In genomic region chr10:118607768-118608354, GRCh38 we compare ENCODE assay signal across 25 cellular contexts. TPM values are rescaled to one million over a fixed set of nuclear protein-coding genes. Genes with fewer than 3 reads are reported as not detected.
"Had no signal": no experiment of that assay in that cellular context is flagged by ENCODE, and none has a peak within 500 bp of the region (broad histone marks: within the 10 kb centered on the region; RNA-seq: fewer than 3 reads in every experiment).

No MANE protein-coding gene starts in this region.

- H3K4me1 Mint-ChIP-seq: endodermal cell; neural crest cell; stimulated activated memory B cell treated with anti-CD40 and anti-IgM and Interleukin-4, amounts not matched to agents 10 μg/mL and 1 μg/mL and 100 μg/mL, for 72 hours had no signal

- H3K9me3 Mint-ChIP-seq: endodermal cell; neural crest cell; stimulated activated naive CD8-positive, alpha-beta T cell treated with anti-CD3 and anti-CD28 coated beads, Interleukin-15, Interleukin-2, amounts not matched to agents 100 ng/mL and 50 ng/mL, for 24 hours had no signal

- ATAC-seq: heart left ventricle; left colon; naive thymus-derived CD4-positive, alpha-beta T cell; psoas muscle; right lobe of liver; stimulated activated memory B cell treated with anti-CD40 and anti-IgM and Interleukin-4, amounts not matched to agents 10 μg/mL and 1 μg/mL and 100 μg/mL, for 72 hours; upper lobe of right lung had no signal

- H3K36me3 Mint-ChIP-seq: naive thymus-derived CD4-positive, alpha-beta T cell; stimulated activated memory B cell treated with anti-CD40 and anti-IgM and Interleukin-4, amounts not matched to agents 10 μg/mL and 1 μg/mL and 100 μg/mL, for 72 hours had no signal

- DNase-seq: effector CD4-positive, alpha-beta T cell; endodermal cell; erythroblast; foreskin melanocyte; heart left ventricle; hippocampal formation; left colon; naive thymus-derived CD4-positive, alpha-beta T cell; psoas muscle; retina; right lobe of liver; stimulated activated CD4-positive, alpha-beta T cell treated with anti-CD3 and anti-CD28 coated beads, Interleukin-4, amount 100 ng/mL, for 1 hour; stimulated activated CD8-positive, alpha-beta memory T cell treated with anti-CD3 and anti-CD28 coated beads, Interleukin-4, amount 100 ng/mL, for 48 hours; tibial artery; upper lobe of right lung had no signal

- H3K27me3 Mint-ChIP-seq: stimulated activated memory B cell treated with anti-CD40 and anti-IgM and Interleukin-4, amounts not matched to agents 10 μg/mL and 1 μg/mL and 100 μg/mL, for 72 hours; stimulated activated naive CD8-positive, alpha-beta T cell treated with anti-CD3 and anti-CD28 coated beads, Interleukin-15, Interleukin-2, amounts not matched to agents 100 ng/mL and 50 ng/mL, for 24 hours had no signal

- H3K27ac Mint-ChIP-seq: endodermal cell; naive thymus-derived CD4-positive, alpha-beta T cell; stimulated activated memory B cell treated with anti-CD40 and anti-IgM and Interleukin-4, amounts not matched to agents 10 μg/mL and 1 μg/mL and 100 μg/mL, for 72 hours; stimulated activated naive CD8-positive, alpha-beta T cell treated with anti-CD3 and anti-CD28 coated beads, Interleukin-15, Interleukin-2, amounts not matched to agents 100 ng/mL and 50 ng/mL, for 24 hours had no signal

- H3K4me3 Mint-ChIP-seq: endodermal cell; naive thymus-derived CD4-positive, alpha-beta T cell; neural crest cell; stimulated activated memory B cell treated with anti-CD40 and anti-IgM and Interleukin-4, amounts not matched to agents 10 μg/mL and 1 μg/mL and 100 μg/mL, for 72 hours; stimulated activated naive CD8-positive, alpha-beta T cell treated with anti-CD3 and anti-CD28 coated beads, Interleukin-15, Interleukin-2, amounts not matched to agents 100 ng/mL and 50 ng/mL, for 24 hours had no signal

RNA-seq across cellular contexts. Expression of gene PRLHR, which starts 12.4 kb away (rescaled TPM):
- total RNA-seq: chondrocyte; dermis microvascular lymphatic vessel endothelial cell; endodermal cell; endothelial cell of umbilical vein; heart left ventricle; kidney epithelial cell; left colon; lung microvascular endothelial cell; mesenteric fat pad; naive thymus-derived CD4-positive, alpha-beta T cell; neural crest cell; omental fat pad; right lobe of liver; upper lobe of right lung had no signal
